ENCODE assay signal across 1 cellular context in the genomic region with DNA sequence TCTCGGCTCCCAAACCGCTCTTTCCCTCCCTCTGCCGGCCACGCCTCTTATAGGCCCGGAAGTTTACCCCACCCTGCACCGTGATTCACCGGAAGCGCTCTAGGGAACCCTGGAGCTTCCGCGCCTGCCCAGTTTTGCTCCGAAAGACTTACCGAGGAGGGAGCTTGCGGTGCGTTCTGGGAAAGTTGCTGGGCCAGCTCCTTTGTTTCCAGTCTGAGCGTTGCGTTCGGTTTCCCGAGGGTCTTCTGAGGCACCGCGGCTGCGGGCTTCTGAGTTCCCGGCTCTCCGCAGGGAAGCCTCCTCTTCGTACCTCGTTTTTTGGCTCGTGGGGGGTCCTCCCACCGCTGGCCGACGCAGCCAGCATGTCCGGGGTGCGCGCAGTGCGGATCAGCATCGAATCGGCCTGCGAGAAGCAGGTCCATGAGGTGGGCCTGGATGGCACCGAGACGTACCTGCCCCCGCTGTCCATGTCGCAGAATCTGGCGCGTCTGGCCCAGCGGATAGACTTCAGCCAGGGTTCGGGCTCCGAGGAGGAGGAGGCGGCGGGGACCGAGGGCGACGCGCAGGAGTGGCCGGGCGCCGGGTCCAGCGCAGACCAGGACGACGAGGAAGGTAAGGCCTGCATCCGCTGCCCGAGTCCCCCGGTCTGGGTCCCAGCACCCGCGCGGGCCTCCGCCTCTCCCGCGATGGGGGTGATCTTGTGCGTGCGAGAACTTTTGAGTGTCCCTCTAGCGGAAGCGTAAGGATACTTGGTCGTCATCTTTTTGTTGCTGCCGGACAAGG.
TF ChIP-seq lines count a peak whose summit lies in the region.

A gene with protein sequence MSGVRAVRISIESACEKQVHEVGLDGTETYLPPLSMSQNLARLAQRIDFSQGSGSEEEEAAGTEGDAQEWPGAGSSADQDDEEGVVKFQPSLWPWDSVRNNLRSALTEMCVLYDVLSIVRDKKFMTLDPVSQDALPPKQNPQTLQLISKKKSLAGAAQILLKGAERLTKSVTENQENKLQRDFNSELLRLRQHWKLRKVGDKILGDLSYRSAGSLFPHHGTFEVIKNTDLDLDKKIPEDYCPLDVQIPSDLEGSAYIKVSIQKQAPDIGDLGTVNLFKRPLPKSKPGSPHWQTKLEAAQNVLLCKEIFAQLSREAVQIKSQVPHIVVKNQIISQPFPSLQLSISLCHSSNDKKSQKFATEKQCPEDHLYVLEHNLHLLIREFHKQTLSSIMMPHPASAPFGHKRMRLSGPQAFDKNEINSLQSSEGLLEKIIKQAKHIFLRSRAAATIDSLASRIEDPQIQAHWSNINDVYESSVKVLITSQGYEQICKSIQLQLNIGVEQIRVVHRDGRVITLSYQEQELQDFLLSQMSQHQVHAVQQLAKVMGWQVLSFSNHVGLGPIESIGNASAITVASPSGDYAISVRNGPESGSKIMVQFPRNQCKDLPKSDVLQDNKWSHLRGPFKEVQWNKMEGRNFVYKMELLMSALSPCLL (plus strand): TSS at position 131 of the 783 bp plus-strand sequence. CDS start 232 bp downstream, at position 363.

TF ChIP-seq in HepG2, 621 proteins besides CTCF, POLR2A, EP300 and RAD21 (continued from another document and continues in another):
- TF ChIP-seq, protein P1, sequence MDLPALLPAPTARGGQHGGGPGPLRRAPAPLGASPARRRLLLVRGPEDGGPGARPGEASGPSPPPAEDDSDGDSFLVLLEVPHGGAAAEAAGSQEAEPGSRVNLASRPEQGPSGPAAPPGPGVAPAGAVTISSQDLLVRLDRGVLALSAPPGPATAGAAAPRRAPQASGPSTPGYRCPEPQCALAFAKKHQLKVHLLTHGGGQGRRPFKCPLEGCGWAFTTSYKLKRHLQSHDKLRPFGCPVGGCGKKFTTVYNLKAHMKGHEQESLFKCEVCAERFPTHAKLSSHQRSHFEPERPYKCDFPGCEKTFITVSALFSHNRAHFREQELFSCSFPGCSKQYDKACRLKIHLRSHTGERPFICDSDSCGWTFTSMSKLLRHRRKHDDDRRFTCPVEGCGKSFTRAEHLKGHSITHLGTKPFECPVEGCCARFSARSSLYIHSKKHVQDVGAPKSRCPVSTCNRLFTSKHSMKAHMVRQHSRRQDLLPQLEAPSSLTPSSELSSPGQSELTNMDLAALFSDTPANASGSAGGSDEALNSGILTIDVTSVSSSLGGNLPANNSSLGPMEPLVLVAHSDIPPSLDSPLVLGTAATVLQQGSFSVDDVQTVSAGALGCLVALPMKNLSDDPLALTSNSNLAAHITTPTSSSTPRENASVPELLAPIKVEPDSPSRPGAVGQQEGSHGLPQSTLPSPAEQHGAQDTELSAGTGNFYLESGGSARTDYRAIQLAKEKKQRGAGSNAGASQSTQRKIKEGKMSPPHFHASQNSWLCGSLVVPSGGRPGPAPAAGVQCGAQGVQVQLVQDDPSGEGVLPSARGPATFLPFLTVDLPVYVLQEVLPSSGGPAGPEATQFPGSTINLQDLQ (CRISPR knock-in tag; IDR thresholded peaks at IDR 0.05), result peak; percentile 59; the same call in 1 of the 2 replicates
- TF ChIP-seq KAT8 (CRISPR knock-in tag; IDR thresholded peaks at IDR 0.05) (peak; percentile 85; the same call in 1 of the 2 replicates), MTF1 (CRISPR knock-in tag; IDR thresholded peaks at IDR 0.05) (peak; percentile 13; the same call in 1 of the 2 replicates), SIN3A (IDR thresholded peaks at IDR 0.05; ENCODE audit: borderline replicate concordance, low read depth, low read length) (peak; percentile 76), SMC3 (IDR thresholded peaks at IDR 0.05; ENCODE audit: low read length) (no peak), MYC (CRISPR knock-in tag; IDR thresholded peaks at IDR 0.05; ENCODE audit: borderline replicate concordance) (peak; percentile 53), HIVEP1 (CRISPR knock-in tag; IDR thresholded peaks at IDR 0.05) (peak; percentile 55; the same call in 1 of the 2 replicates), MEIS1 (CRISPR knock-in tag; IDR thresholded peaks at IDR 0.05; ENCODE audit: borderline replicate concordance) (peak; percentile 42; the same call in 1 of the 2 replicates), ZBTB21 (CRISPR knock-in tag; IDR thresholded peaks at IDR 0.05) (peak; percentile 58; the same call in 1 of the 2 replicates), ADNP (CRISPR knock-in tag; IDR thresholded peaks at IDR 0.05) (no peak), KDM5B (CRISPR knock-in tag; IDR thresholded peaks at IDR 0.05; ENCODE audit: borderline replicate concordance) (peak; percentile 86), MTA3 (CRISPR knock-in tag; IDR thresholded peaks at IDR 0.05) (no peak), ZNF737 (CRISPR knock-in tag; IDR thresholded peaks at IDR 0.05; ENCODE audit: borderline replicate concordance) (peak; percentile 28; the same call in 1 of the 2 replicates), ZNF773 (CRISPR knock-in tag; IDR thresholded peaks at IDR 0.05; ENCODE audit: borderline replicate concordance) (0 out of 2 replicates have a peak, but pooled peaks have one; percentile 80), MAZ (IDR thresholded peaks at IDR 0.05; ENCODE audit: borderline replicate concordance, low read depth, low read length) (peak; percentile 43; the same call in 1 of the 2 replicates), MAZ (CRISPR knock-in tag; IDR thresholded peaks at IDR 0.05; ENCODE audit: low read depth) (no peak; the same call in 1 of the 2 replicates)
- TF ChIP-seq, protein P2, sequence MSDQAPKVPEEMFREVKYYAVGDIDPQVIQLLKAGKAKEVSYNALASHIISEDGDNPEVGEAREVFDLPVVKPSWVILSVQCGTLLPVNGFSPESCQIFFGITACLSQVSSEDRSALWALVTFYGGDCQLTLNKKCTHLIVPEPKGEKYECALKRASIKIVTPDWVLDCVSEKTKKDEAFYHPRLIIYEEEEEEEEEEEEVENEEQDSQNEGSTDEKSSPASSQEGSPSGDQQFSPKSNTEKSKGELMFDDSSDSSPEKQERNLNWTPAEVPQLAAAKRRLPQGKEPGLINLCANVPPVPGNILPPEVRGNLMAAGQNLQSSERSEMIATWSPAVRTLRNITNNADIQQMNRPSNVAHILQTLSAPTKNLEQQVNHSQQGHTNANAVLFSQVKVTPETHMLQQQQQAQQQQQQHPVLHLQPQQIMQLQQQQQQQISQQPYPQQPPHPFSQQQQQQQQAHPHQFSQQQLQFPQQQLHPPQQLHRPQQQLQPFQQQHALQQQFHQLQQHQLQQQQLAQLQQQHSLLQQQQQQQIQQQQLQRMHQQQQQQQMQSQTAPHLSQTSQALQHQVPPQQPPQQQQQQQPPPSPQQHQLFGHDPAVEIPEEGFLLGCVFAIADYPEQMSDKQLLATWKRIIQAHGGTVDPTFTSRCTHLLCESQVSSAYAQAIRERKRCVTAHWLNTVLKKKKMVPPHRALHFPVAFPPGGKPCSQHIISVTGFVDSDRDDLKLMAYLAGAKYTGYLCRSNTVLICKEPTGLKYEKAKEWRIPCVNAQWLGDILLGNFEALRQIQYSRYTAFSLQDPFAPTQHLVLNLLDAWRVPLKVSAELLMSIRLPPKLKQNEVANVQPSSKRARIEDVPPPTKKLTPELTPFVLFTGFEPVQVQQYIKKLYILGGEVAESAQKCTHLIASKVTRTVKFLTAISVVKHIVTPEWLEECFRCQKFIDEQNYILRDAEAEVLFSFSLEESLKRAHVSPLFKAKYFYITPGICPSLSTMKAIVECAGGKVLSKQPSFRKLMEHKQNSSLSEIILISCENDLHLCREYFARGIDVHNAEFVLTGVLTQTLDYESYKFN (CRISPR knock-in tag; conservative IDR thresholded peaks at IDR 0.05), result no peak; the same call in 1 of the 2 replicates
- TF ChIP-seq, protein P3, sequence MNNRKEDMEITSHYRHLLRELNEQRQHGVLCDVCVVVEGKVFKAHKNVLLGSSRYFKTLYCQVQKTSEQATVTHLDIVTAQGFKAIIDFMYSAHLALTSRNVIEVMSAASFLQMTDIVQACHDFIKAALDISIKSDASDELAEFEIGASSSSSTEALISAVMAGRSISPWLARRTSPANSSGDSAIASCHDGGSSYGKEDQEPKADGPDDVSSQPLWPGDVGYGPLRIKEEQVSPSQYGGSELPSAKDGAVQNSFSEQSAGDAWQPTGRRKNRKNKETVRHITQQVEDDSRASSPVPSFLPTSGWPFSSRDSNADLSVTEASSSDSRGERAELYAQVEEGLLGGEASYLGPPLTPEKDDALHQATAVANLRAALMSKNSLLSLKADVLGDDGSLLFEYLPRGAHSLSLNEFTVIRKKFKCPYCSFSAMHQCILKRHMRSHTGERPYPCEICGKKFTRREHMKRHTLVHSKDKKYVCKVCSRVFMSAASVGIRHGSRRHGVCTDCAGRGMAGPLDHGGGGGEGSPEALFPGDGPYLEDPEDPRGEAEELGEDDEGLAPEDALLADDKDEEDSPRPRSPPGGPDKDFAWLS (CRISPR knock-in tag; IDR thresholded peaks at IDR 0.05; ENCODE audit: borderline replicate concordance), result no peak
- TF ChIP-seq, protein P4, sequence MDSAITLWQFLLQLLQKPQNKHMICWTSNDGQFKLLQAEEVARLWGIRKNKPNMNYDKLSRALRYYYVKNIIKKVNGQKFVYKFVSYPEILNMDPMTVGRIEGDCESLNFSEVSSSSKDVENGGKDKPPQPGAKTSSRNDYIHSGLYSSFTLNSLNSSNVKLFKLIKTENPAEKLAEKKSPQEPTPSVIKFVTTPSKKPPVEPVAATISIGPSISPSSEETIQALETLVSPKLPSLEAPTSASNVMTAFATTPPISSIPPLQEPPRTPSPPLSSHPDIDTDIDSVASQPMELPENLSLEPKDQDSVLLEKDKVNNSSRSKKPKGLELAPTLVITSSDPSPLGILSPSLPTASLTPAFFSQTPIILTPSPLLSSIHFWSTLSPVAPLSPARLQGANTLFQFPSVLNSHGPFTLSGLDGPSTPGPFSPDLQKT (CRISPR knock-in tag; IDR thresholded peaks at IDR 0.05; ENCODE audit: borderline replicate concordance), result no peak
- TF ChIP-seq, protein P5, sequence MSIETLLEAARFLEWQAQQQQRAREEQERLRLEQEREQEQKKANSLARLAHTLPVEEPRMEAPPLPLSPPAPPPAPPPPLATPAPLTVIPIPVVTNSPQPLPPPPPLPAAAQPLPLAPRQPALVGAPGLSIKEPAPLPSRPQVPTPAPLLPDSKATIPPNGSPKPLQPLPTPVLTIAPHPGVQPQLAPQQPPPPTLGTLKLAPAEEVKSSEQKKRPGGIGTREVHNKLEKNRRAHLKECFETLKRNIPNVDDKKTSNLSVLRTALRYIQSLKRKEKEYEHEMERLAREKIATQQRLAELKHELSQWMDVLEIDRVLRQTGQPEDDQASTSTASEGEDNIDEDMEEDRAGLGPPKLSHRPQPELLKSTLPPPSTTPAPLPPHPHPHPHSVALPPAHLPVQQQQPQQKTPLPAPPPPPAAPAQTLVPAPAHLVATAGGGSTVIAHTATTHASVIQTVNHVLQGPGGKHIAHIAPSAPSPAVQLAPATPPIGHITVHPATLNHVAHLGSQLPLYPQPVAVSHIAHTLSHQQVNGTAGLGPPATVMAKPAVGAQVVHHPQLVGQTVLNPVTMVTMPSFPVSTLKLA (IDR thresholded peaks at IDR 0.05), result peak; percentile 31; the same call in 1 of the 2 replicates
- TF ChIP-seq, protein P6, sequence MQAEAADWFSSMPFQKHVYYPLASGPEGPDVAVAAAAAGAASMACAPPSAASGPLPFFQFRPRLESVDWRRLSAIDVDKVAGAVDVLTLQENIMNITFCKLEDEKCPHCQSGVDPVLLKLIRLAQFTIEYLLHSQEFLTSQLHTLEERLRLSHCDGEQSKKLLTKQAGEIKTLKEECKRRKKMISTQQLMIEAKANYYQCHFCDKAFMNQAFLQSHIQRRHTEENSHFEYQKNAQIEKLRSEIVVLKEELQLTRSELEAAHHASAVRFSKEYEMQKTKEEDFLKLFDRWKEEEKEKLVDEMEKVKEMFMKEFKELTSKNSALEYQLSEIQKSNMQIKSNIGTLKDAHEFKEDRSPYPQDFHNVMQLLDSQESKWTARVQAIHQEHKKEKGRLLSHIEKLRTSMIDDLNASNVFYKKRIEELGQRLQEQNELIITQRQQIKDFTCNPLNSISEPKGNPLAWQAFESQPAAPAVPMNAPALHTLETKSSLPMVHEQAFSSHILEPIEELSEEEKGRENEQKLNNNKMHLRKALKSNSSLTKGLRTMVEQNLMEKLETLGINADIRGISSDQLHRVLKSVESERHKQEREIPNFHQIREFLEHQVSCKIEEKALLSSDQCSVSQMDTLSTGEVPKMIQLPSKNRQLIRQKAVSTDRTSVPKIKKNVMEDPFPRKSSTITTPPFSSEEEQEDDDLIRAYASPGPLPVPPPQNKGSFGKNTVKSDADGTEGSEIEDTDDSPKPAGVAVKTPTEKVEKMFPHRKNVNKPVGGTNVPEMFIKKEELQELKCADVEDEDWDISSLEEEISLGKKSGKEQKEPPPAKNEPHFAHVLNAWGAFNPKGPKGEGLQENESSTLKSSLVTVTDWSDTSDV (CRISPR knock-in tag; IDR thresholded peaks at IDR 0.05), result peak; percentile 62; the same call in 1 of the 2 replicates
- TF ChIP-seq, protein P7, sequence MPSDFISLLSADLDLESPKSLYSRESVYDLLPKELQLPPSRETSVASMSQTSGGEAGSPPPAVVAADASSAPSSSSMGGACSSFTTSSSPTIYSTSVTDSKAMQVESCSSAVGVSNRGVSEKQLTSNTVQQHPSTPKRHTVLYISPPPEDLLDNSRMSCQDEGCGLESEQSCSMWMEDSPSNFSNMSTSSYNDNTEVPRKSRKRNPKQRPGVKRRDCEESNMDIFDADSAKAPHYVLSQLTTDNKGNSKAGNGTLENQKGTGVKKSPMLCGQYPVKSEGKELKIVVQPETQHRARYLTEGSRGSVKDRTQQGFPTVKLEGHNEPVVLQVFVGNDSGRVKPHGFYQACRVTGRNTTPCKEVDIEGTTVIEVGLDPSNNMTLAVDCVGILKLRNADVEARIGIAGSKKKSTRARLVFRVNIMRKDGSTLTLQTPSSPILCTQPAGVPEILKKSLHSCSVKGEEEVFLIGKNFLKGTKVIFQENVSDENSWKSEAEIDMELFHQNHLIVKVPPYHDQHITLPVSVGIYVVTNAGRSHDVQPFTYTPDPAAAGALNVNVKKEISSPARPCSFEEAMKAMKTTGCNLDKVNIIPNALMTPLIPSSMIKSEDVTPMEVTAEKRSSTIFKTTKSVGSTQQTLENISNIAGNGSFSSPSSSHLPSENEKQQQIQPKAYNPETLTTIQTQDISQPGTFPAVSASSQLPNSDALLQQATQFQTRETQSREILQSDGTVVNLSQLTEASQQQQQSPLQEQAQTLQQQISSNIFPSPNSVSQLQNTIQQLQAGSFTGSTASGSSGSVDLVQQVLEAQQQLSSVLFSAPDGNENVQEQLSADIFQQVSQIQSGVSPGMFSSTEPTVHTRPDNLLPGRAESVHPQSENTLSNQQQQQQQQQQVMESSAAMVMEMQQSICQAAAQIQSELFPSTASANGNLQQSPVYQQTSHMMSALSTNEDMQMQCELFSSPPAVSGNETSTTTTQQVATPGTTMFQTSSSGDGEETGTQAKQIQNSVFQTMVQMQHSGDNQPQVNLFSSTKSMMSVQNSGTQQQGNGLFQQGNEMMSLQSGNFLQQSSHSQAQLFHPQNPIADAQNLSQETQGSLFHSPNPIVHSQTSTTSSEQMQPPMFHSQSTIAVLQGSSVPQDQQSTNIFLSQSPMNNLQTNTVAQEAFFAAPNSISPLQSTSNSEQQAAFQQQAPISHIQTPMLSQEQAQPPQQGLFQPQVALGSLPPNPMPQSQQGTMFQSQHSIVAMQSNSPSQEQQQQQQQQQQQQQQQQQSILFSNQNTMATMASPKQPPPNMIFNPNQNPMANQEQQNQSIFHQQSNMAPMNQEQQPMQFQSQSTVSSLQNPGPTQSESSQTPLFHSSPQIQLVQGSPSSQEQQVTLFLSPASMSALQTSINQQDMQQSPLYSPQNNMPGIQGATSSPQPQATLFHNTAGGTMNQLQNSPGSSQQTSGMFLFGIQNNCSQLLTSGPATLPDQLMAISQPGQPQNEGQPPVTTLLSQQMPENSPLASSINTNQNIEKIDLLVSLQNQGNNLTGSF (CRISPR knock-in tag; IDR thresholded peaks at IDR 0.05), result peak; percentile 46; the same call in 1 of the 2 replicates
